14 cellular contexts compared by ENCODE assay signal in the genomic region with DNA sequence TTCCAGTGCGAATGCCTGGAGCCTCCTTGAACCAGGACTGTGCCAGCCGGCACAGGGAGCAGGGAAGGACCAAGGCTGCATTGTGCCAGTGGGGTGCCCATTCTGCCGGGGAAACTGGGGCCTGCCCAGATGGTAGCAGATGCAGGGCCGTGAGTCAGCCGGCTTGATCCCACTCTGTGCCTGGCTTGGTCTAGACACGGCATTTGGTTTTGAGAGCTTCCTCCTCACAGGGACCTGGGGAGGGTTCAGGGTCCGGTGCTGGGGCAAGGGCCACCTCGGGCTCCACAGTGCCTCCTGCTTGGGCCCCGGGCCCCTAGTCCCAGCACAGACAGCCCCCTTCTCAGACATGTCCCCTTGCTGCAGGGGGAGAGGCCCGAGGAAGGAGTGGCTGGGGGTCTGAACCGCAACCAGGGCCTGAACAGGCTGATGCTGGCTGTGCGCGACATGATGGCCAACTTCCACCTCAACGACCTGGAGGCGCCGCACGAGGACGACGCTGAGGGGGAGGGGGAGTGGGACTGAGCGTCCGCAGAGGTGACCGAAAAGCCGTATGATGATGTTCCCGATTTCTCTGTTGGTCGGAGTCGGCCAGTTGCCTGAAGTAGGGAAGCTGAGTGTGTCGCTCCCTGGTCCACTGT. TPM values are rescaled to one million over a fixed set of nuclear protein-coding genes. Genes with fewer than 3 reads are reported as not detected.
DNase-seq lines count a peak whose midpoint lies in the region; ATAC-seq and TF ChIP-seq lines count a peak whose summit lies in the region.
"Had no signal": no experiment of that assay in that cellular context is flagged by ENCODE, and none has a peak within 500 bp of the region (broad histone marks: within the 10 kb centered on the region; RNA-seq: fewer than 3 reads in every experiment).

No MANE protein-coding gene starts in this region.

- TSS peak; percentile 8 for BruUV-seq in PC-9 (replicated peaks; lab: Mats Ljungman, UMichigan)

- H3K9me3 Mint-ChIP-seq in CD8-positive, alpha-beta T cell = no peaks in the 10 kb centered on the region
- H3K9me3 Mint-ChIP-seq: activated T-helper 2 cell treated with anti-CD3 and anti-CD28 coated beads, Interferon-gamma antibody, Interleukin-2, Interleukin-4, amounts not matched to agents 10 μg/mL and 5 μg/mL and 100 μg/mL, durations not matched to agents 14 hours and 24 hours and 36 hours; effector memory CD8-positive, alpha-beta T cell; mesothelial cell of epicardium; stimulated activated naive CD8-positive, alpha-beta T cell treated with anti-CD3 and anti-CD28 coated beads, Interleukin-15, Interleukin-2, amounts not matched to agents 100 ng/mL and 50 ng/mL, for 24 hours had no signal

- CTCF ChIA-PET in CD8-positive, alpha-beta T cell (lab: Charles Lee) = interaction anchor here (0.6 to 3.9 kb wide), 26 partner anchors 9 to 214 kb away, joined by 3 to 22 read pairs (median 4); partner anchors contain the start of genes DEF8 and TCF25
- CTCF ChIA-PET in PC-9 (lab: Charles Lee) = interaction anchor here (0.7 to 1.2 kb wide), 2 partner anchors 30 to 50 kb away, joined by 3 to 4 read pairs; no protein-coding TSS in a partner anchor

- no peak for DNase-seq in CD8-positive, alpha-beta T cell
- DNase-seq in PC-9 = no peak
- no peak for DNase-seq in foreskin keratinocyte
- DNase-seq in osteoblast (ENCODE audit: insufficient read length, low spot score, missing footprints) = peak; percentile 75
- no peak for DNase-seq in NCI-H748 (lab: John Stamatoyannopoulos, UW; ENCODE audit: unreplicated experiment)
- DNase-seq in activated CD4-positive, alpha-beta T cell treated with anti-CD3 and anti-CD28 coated beads for 48 hours = no peak
- DNase-seq in A172 (ENCODE audit: low spot score) = no peak

- no peak overlapping the region for H3K27ac ChIP-seq in CD8-positive, alpha-beta T cell (ENCODE audit: low read depth, low read length)
- no peak overlapping the region for H3K27ac ChIP-seq in PC-9
- H3K27ac ChIP-seq in foreskin keratinocyte = no peak overlapping the region
- peak overlapping the region; percentile 25 for H3K27ac ChIP-seq in osteoblast (ENCODE audit: low read depth, low read length)
- H3K27ac ChIP-seq: SJSA1 had no signal

- H3F3A ChIP-seq in PC-9 (ENCODE audit: insufficient read depth, low read depth) = peaks cover 25% of the 10 kb centered on the region; the same call in 1 of the 2 replicates

- H2AFZ ChIP-seq in PC-9 (no peak overlapping the region), osteoblast (ENCODE audit: low read length) (no peak overlapping the region)

- H3K4me1 ChIP-seq in CD8-positive, alpha-beta T cell (ENCODE audit: insufficient read depth, low read length) = peaks cover 4% of the 10 kb centered on the region
- H3K4me1 ChIP-seq in PC-9 (replicated peaks; ENCODE audit: insufficient read depth) (no peaks in the 10 kb centered on the region), foreskin keratinocyte (no peaks in the 10 kb centered on the region), osteoblast (ENCODE audit: insufficient read depth, low read length) (peaks cover 3% of the 10 kb centered on the region)

- peak; percentile 8 for ATAC-seq in CD8-positive, alpha-beta T cell
- peak; percentile 8 for ATAC-seq in foreskin keratinocyte
- no peak for ATAC-seq in GM21737 (IDR thresholded peaks at IDR 0.05; ENCODE audit: unreplicated experiment)

- H3K36me3 ChIP-seq in CD8-positive, alpha-beta T cell (ENCODE audit: insufficient read depth, low read length) = peaks cover 19% of the 10 kb centered on the region
- H3K36me3 ChIP-seq in PC-9 (ENCODE audit: low read depth) (peaks cover 6% of the 10 kb centered on the region; the same call in 1 of the 2 replicates), osteoblast (ENCODE audit: insufficient read depth, low read length) (peaks cover 52% of the 10 kb centered on the region)

- H3K4me1 Mint-ChIP-seq in CD8-positive, alpha-beta T cell (ENCODE audit: low read depth) = peaks cover 5% of the 10 kb centered on the region
- H3K4me1 Mint-ChIP-seq: mesothelial cell of epicardium had no signal

- H3K4me3 Mint-ChIP-seq in CD8-positive, alpha-beta T cell = no peak overlapping the region
- H3K4me3 Mint-ChIP-seq: effector memory CD8-positive, alpha-beta T cell; mesothelial cell of epicardium; stimulated activated naive CD8-positive, alpha-beta T cell treated with anti-CD3 and anti-CD28 coated beads, Interleukin-15, Interleukin-2, amounts not matched to agents 100 ng/mL and 50 ng/mL, for 24 hours had no signal

- H3K79me2 ChIP-seq in PC-9 (ENCODE audit: low read depth) (no peaks in the 10 kb centered on the region), osteoblast (ENCODE audit: insufficient read depth, low read length) (no peaks in the 10 kb centered on the region)

- H3K4me2 ChIP-seq in PC-9 (no peak overlapping the region), osteoblast (ENCODE audit: insufficient read depth, low read length) (no peak overlapping the region)

- no peaks in the 10 kb centered on the region for H3K27me3 ChIP-seq in CD8-positive, alpha-beta T cell (ENCODE audit: insufficient read depth, low read length)
- H3K27me3 ChIP-seq in PC-9 (ENCODE audit: insufficient read depth, low read depth) (no peaks in the 10 kb centered on the region), foreskin keratinocyte (no peaks in the 10 kb centered on the region), osteoblast (ENCODE audit: insufficient read depth, low read length) (no peaks in the 10 kb centered on the region)
- H3K27me3 ChIP-seq: sigmoid colon, SJSA1 had no signal

- H3K36me3 Mint-ChIP-seq in CD8-positive, alpha-beta T cell = peaks cover 34% of the 10 kb centered on the region

- H3K9me2 ChIP-seq in PC-9 (ENCODE audit: insufficient read depth) = no peaks in the 10 kb centered on the region

- H3K4me3 ChIP-seq in CD8-positive, alpha-beta T cell (ENCODE audit: low read depth, low read length) = no peak overlapping the region
- H3K4me3 ChIP-seq in PC-9 = no peak overlapping the region
- no peak overlapping the region for H3K4me3 ChIP-seq in osteoblast (ENCODE audit: insufficient read depth, low read length)
- H3K4me3 ChIP-seq: sigmoid colon, SJSA1 had no signal

- no peaks in the 10 kb centered on the region; the same call in 1 of the 2 replicates for H4K20me1 ChIP-seq in PC-9 (ENCODE audit: insufficient read depth)
- H4K20me1 ChIP-seq in osteoblast (ENCODE audit: insufficient read depth, low read length) = peaks cover 11% of the 10 kb centered on the region

- intact Hi-C loops in CD8-positive, alpha-beta T cell (cut with DNase I, micrococcal nuclease) = loop anchor here (1.0 to 2.0 kb wide), 3 partner anchors 205 to 211 kb away; partner anchors contain the start of gene SPATA2L (in 1 of the 2)
- intact Hi-C loops in PC-9 (cut with micrococcal nuclease; ENCODE audit: unreplicated experiment) = no loop called here

- H3K27me3 Mint-ChIP-seq in CD8-positive, alpha-beta T cell (ENCODE audit: low read depth) = no peaks in the 10 kb centered on the region
- H3K27me3 Mint-ChIP-seq: effector memory CD8-positive, alpha-beta T cell; stimulated activated naive CD8-positive, alpha-beta T cell treated with anti-CD3 and anti-CD28 coated beads, Interleukin-15, Interleukin-2, amounts not matched to agents 100 ng/mL and 50 ng/mL, for 24 hours had no signal

- POLR2A ChIA-PET in CD8-positive, alpha-beta T cell (lab: Charles Lee) = interaction anchor here (0.9 to 1.7 kb wide), 4 partner anchors 8 to 349 kb away, joined by 3 to 6 read pairs (median 3); partner anchors contain the start of gene TCF25
- POLR2A ChIA-PET in PC-9 (lab: Charles Lee; ENCODE audit: unreplicated experiment) = no interaction called here

- H3K9me3 ChIP-seq in CD8-positive, alpha-beta T cell (ENCODE audit: low read length) = no peaks in the 10 kb centered on the region
- H3K9me3 ChIP-seq in PC-9 (ENCODE audit: insufficient read depth, low read depth) (no peaks in the 10 kb centered on the region), osteoblast (ENCODE audit: low read depth, low read length) (no peaks in the 10 kb centered on the region)
- H3K9me3 ChIP-seq: sigmoid colon, SJSA1 had no signal

- TF ChIP-seq CTCF in CD8-positive, alpha-beta T cell (IDR thresholded peaks at IDR 0.05) = no peak
- TF ChIP-seq CTCF in PC-9 (conservative IDR thresholded peaks at IDR 0.05) = no peak
- TF ChIP-seq CTCF in foreskin keratinocyte (conservative IDR thresholded peaks at IDR 0.05) = no peak
- TF ChIP-seq CTCF in osteoblast (IDR thresholded peaks at IDR 0.05; ENCODE audit: extremely low read depth, low read depth, low read length) = no peak

- H3K27ac Mint-ChIP-seq in CD8-positive, alpha-beta T cell = no peak overlapping the region
- H3K27ac Mint-ChIP-seq: activated T-helper 2 cell treated with anti-CD3 and anti-CD28 coated beads, Interferon-gamma antibody, Interleukin-2, Interleukin-4, amounts not matched to agents 10 μg/mL and 5 μg/mL and 100 μg/mL, durations not matched to agents 14 hours and 24 hours and 36 hours; mesothelial cell of epicardium; stimulated activated naive CD8-positive, alpha-beta T cell treated with anti-CD3 and anti-CD28 coated beads, Interleukin-15, Interleukin-2, amounts not matched to agents 100 ng/mL and 50 ng/mL, for 24 hours had no signal

RNA-seq across cellular contexts. Expression of gene MC1R, which starts 7.8 kb away (rescaled TPM):
- total RNA-seq in CD8-positive, alpha-beta T cell = 1 to 10 TPM; 5.4 to 6.4 TPM
- total RNA-seq in PC-9 (2021) = 34.3 and 45.2 TPM in 2 replicates
- total RNA-seq in foreskin keratinocyte = 1.4 and 2.8 TPM in 2 replicates
- polyA plus RNA-seq in foreskin keratinocyte = 1.3 and 2.1 TPM in 2 replicates
- 4.7 and 5.1 TPM in 2 replicates for total RNA-seq in osteoblast
- 7.2 and 9.8 TPM in 2 replicates for total RNA-seq in A172 (2014; rRNA removed; shearing (Covaris generic))

RNA-seq across cellular contexts. Expression of gene TUBB3, which starts 12.3 kb away (rescaled TPM):
- total RNA-seq in CD8-positive, alpha-beta T cell = under 1 TPM; 0.62 to 0.86 TPM
- 79.6 and 105 TPM in 2 replicates for total RNA-seq in PC-9 (2021)
- total RNA-seq in foreskin keratinocyte = 29.0 and 60.8 TPM in 2 replicates
- polyA plus RNA-seq in foreskin keratinocyte = 31.4 and 65.5 TPM in 2 replicates
- 166 and 239 TPM in 2 replicates for total RNA-seq in osteoblast
- total RNA-seq in A172 (2014; rRNA removed; shearing (Covaris generic)) = 743 and 810 TPM in 2 replicates

RNA-seq across cellular contexts. Expression of gene TCF25, which starts 37.4 kb away (rescaled TPM):
- 100 to 1,000 TPM; 355 to 421 TPM for total RNA-seq in CD8-positive, alpha-beta T cell
- total RNA-seq in PC-9 (2021) = 298 and 347 TPM in 2 replicates
- total RNA-seq in foreskin keratinocyte = 89.1 and 93.4 TPM in 2 replicates
- polyA plus RNA-seq in foreskin keratinocyte = 84.8 and 92.9 TPM in 2 replicates
- 225 and 230 TPM in 2 replicates for total RNA-seq in osteoblast
- 145 and 153 TPM in 2 replicates for total RNA-seq in A172 (2014; rRNA removed; shearing (Covaris generic))

RNA-seq across cellular contexts. Expression of gene DEF8, which starts 37.7 kb away (rescaled TPM):
- total RNA-seq in CD8-positive, alpha-beta T cell = 10 to 100 TPM; 27.1 to 30.0 TPM
- total RNA-seq in PC-9 (2021) (59.6 and 66.9 TPM in 2 replicates), foreskin keratinocyte (87.8 and 90.1 TPM in 2 replicates), osteoblast (48.6 and 48.9 TPM in 2 replicates)
- 111 TPM in 2 replicates for polyA plus RNA-seq in foreskin keratinocyte
- total RNA-seq in A172 (2014; rRNA removed; shearing (Covaris generic)) = 116 and 146 TPM in 2 replicates

Comparison
In these comparisons a context has a peak if more than half of its experiments do, and no peak if none do; other contexts are left out.
1. RNA of gene TUBB3, which starts 12.3 kb away (total RNA-seq): 743 to 810 TPM in A172, 166 to 239 TPM in osteoblast, 79.6 to 105 TPM in PC-9 and 29.0 to 60.8 TPM in foreskin keratinocyte; 0.62 to 0.86 TPM in CD8-positive, alpha-beta T cell; every median in the first group is over 10 times any median in the second.